In genomic region chr16:82083710-82084353, GRCh38 we compare ENCODE assay signal across 28 cellular contexts. TPM values are rescaled to one million over a fixed set of nuclear protein-coding genes. Genes with fewer than 3 reads are reported as not detected.
"Had no signal": no experiment of that assay in that cellular context is flagged by ENCODE, and none has a peak within 500 bp of the region (broad histone marks: within the 10 kb centered on the region; RNA-seq: fewer than 3 reads in every experiment).

No MANE protein-coding gene starts in this region.

- H3K9me3 ChIP-seq: pancreas, stomach, thyroid gland had no signal

- FAIRE-seq: endothelial cell of umbilical vein, islet of Langerhans, pancreas had no signal

- H3K27me3 ChIP-seq: esophagus muscularis mucosa, foreskin keratinocyte, gastroesophageal sphincter, heart left ventricle, pancreas, stomach, thyroid gland had no signal

- DNase-seq: effector CD8-positive, alpha-beta T cell; endodermal cell; foreskin keratinocyte; heart left ventricle; hippocampal formation; left cardiac atrium; left ventricle myocardium superior; naive thymus-derived CD8-positive, alpha-beta T cell; occipital lobe; pancreas; stimulated activated CD4-positive, alpha-beta T cell treated with anti-CD3 and anti-CD28 coated beads, Interleukin-2, amount 100 ng/mL, for 24 hours; stimulated activated CD4-positive, alpha-beta T cell treated with anti-CD3 and anti-CD28 coated beads, Interleukin-4, amount 100 ng/mL, for 24 hours; stimulated activated naive CD4-positive, alpha-beta T cell treated with Interleukin-2 at 50 U/mL for 16 hours; stomach; thyroid gland had no signal

- H3K27ac ChIP-seq: esophagus muscularis mucosa, foreskin keratinocyte, gastroesophageal sphincter, heart left ventricle, pancreas, thyroid gland had no signal

- H3K36me3 ChIP-seq: esophagus muscularis mucosa, gastroesophageal sphincter, heart left ventricle, pancreas, stomach, thyroid gland had no signal

- H3K4me3 ChIP-seq: esophagus muscularis mucosa, gastroesophageal sphincter, heart left ventricle, lung, pancreas, stomach, thyroid gland had no signal

- ATAC-seq: gastroesophageal sphincter; heart left ventricle; left cardiac atrium; left ventricle myocardium superior; naive thymus-derived CD8-positive, alpha-beta T cell; pancreas; sciatic nerve; stimulated activated effector memory CD8-positive, alpha-beta T cell treated with anti-CD3 and anti-CD28 coated beads, Interleukin-12 subunit alpha, Interleukin-12 subunit beta, amount 100 ng/mL, for 72 hours had no signal

- H3K4me1 ChIP-seq: esophagus muscularis mucosa, gastroesophageal sphincter, heart left ventricle, pancreas, thyroid gland had no signal

RNA-seq across cellular contexts. Expression of gene HSD17B2, which starts 48.8 kb away (rescaled TPM):
- total RNA-seq: cardiac septum; endodermal cell; esophagus muscularis mucosa; heart left ventricle; kidney epithelial cell; left cardiac atrium; left ventricle myocardium superior; mononuclear cell; naive thymus-derived CD8-positive, alpha-beta T cell; posterior vena cava; sciatic nerve; subcutaneous adipose tissue; thyroid gland had no signal
- polyA plus RNA-seq: neural cell had no signal
